29 cellular contexts compared by ENCODE assay signal in the genomic region with DNA sequence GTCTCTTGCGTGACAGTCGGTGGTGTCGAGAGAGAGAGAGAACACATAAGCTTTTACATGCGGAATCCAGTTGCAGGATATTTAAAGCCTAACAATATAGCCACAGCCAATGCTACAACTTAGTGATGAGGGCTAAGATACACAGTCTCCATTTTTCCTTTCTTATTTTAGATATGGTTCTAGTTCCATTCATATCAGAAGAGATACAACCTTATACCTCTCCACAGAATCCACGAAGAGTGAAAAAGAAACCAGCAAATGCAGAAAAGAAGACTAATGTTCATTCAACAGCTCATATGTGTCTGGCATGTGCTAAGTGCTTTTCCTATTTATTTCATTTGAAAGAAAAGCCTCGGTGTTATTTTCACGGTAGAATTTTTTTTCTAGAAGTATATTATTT.
"Had no signal": no experiment of that assay in that cellular context is flagged by ENCODE, and none has a peak within 500 bp of the region (broad histone marks: within the 10 kb centered on the region; RNA-seq: fewer than 3 reads in every experiment).

No MANE protein-coding gene starts in this region.

- H3K4me3 Mint-ChIP-seq: dendritic cell treated with granulocyte-macrophage colony-stimulating factor and Interleukin-4, amounts not matched to agents 40 ng/mL and 50 ng/mL, for 4 days; endodermal cell; naive thymus-derived CD4-positive, alpha-beta T cell; nephron; stimulated activated naive B cell treated with anti-CD40 and anti-IgM and Interleukin-4, amounts not matched to agents 10 μg/mL and 1 μg/mL and 100 μg/mL, for 72 hours had no signal

- ATAC-seq: esophagus mucosa; gastrocnemius medialis; heart right ventricle; left cardiac atrium; left lung; naive thymus-derived CD4-positive, alpha-beta T cell; psoas muscle; right cardiac atrium; stimulated activated naive B cell treated with anti-CD40 and anti-IgM and Interleukin-4, amounts not matched to agents 10 μg/mL and 1 μg/mL and 100 μg/mL, for 72 hours had no signal

- H3K4me1 ChIP-seq: colonic mucosa, gastrocnemius medialis, heart right ventricle, left lung, psoas muscle, sigmoid colon, stomach, vagina had no signal

- H3K27ac ChIP-seq: colonic mucosa, epithelial cell of prostate, gastrocnemius medialis, heart right ventricle, left lung, ovary, psoas muscle, sigmoid colon, stomach, thyroid gland, vagina had no signal

- H3K36me3 ChIP-seq: colonic mucosa, gastrocnemius medialis, heart right ventricle, left lung, ovary, sigmoid colon, stomach, thyroid gland, vagina had no signal

- H3K9me3 ChIP-seq: colonic mucosa, gastrocnemius medialis, heart right ventricle, left lung, ovary, psoas muscle, sigmoid colon, thyroid gland, vagina had no signal

- H3K27ac Mint-ChIP-seq: dendritic cell treated with granulocyte-macrophage colony-stimulating factor and Interleukin-4, amounts not matched to agents 40 ng/mL and 50 ng/mL, for 4 days; endodermal cell; naive thymus-derived CD4-positive, alpha-beta T cell; nephron; stimulated activated naive B cell treated with anti-CD40 and anti-IgM and Interleukin-4, amounts not matched to agents 10 μg/mL and 1 μg/mL and 100 μg/mL, for 72 hours had no signal

- H3K27me3 Mint-ChIP-seq: dendritic cell treated with granulocyte-macrophage colony-stimulating factor and Interleukin-4, amounts not matched to agents 40 ng/mL and 50 ng/mL, for 4 days; naive thymus-derived CD4-positive, alpha-beta T cell; stimulated activated naive B cell treated with anti-CD40 and anti-IgM and Interleukin-4, amounts not matched to agents 10 μg/mL and 1 μg/mL and 100 μg/mL, for 72 hours had no signal

- H3K9me3 Mint-ChIP-seq: dendritic cell treated with granulocyte-macrophage colony-stimulating factor and Interleukin-4, amounts not matched to agents 40 ng/mL and 50 ng/mL, for 4 days; endodermal cell; nephron; stimulated activated naive B cell treated with anti-CD40 and anti-IgM and Interleukin-4, amounts not matched to agents 10 μg/mL and 1 μg/mL and 100 μg/mL, for 72 hours had no signal

- H3K36me3 Mint-ChIP-seq: naive thymus-derived CD4-positive, alpha-beta T cell; stimulated activated naive B cell treated with anti-CD40 and anti-IgM and Interleukin-4, amounts not matched to agents 10 μg/mL and 1 μg/mL and 100 μg/mL, for 72 hours had no signal

- DNase-seq: colonic mucosa; effector CD8-positive, alpha-beta T cell; endodermal cell; foreskin fibroblast; gastrocnemius medialis; heart right ventricle; hippocampal formation; left cardiac atrium; left lung; mesendoderm; midbrain; naive thymus-derived CD4-positive, alpha-beta T cell; occipital lobe; ovary; posterior cingulate gyrus; psoas muscle; right cardiac atrium; sigmoid colon; stimulated activated CD4-positive, alpha-beta T cell treated with anti-CD3 and anti-CD28 coated beads, Interleukin-2, amount 100 ng/mL, for 24 hours; stimulated activated CD4-positive, alpha-beta T cell treated with anti-CD3 and anti-CD28 coated beads, Interleukin-4, amount 100 ng/mL, for 24 hours; stimulated activated naive B cell treated with anti-CD40 and anti-IgM and Interleukin-4, amounts not matched to agents 10 μg/mL and 1 μg/mL and 100 μg/mL, for 72 hours; stomach; thyroid gland; trophoblast cell had no signal

- H3K4me3 ChIP-seq: colonic mucosa, gastrocnemius medialis, heart right ventricle, left lung, ovary, psoas muscle, sigmoid colon, stomach, thyroid gland, vagina had no signal

- H3K4me1 Mint-ChIP-seq: endodermal cell; nephron; stimulated activated naive B cell treated with anti-CD40 and anti-IgM and Interleukin-4, amounts not matched to agents 10 μg/mL and 1 μg/mL and 100 μg/mL, for 72 hours had no signal

- H3K27me3 ChIP-seq: colonic mucosa, gastrocnemius medialis, heart right ventricle, left lung, ovary, sigmoid colon, stomach, thyroid gland, vagina had no signal
